ENCODE assay signal across 8 cellular contexts in genomic region chr9:124011460-124012301, GRCh38. TPM values are rescaled to one million over a fixed set of nuclear protein-coding genes. Genes with fewer than 3 reads are reported as not detected.
DNase-seq lines count a peak whose midpoint lies in the region; ATAC-seq, FAIRE-seq and TF ChIP-seq lines count a peak whose summit lies in the region.

A gene with protein sequence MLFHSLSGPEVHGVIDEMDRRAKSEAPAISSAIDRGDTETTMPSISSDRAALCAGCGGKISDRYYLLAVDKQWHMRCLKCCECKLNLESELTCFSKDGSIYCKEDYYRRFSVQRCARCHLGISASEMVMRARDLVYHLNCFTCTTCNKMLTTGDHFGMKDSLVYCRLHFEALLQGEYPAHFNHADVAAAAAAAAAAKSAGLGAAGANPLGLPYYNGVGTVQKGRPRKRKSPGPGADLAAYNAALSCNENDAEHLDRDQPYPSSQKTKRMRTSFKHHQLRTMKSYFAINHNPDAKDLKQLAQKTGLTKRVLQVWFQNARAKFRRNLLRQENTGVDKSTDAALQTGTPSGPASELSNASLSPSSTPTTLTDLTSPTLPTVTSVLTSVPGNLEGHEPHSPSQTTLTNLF (plus strand): TSS chr9:124011768. CDS start chr9:124012349, 581 bp downstream.

- H3K4me3 ChIP-seq in bronchial epithelial cell (ENCODE audit: low read depth, low read length), result no peak within 1 kb of the TSS

- no peak for TF ChIP-seq CTCF in bronchial epithelial cell (IDR thresholded peaks at IDR 0.05; ENCODE audit: insufficient read depth, low read length, severe bottlenecking)

- H3K36me3 ChIP-seq in bronchial epithelial cell (ENCODE audit: control insufficient read depth, insufficient read depth, low read length), result no peaks in the 10 kb centered on the region

- ATAC-seq in HG03103 (IDR thresholded peaks at IDR 0.05; ENCODE audit: low read depth, unreplicated experiment), result peak; percentile 50
- no peak for ATAC-seq in HG02973 (IDR thresholded peaks at IDR 0.05; ENCODE audit: unreplicated experiment)

- peak within 1 kb of the TSS; percentile 62 for H3K27ac ChIP-seq in layer of hippocampus (ENCODE audit: low read depth, low read length)

- FAIRE-seq in bronchial epithelial cell (lab: Jason Lieb, UNC), result no peak

- peak; percentile 94 for DNase-seq in DMS79 (lab: John Stamatoyannopoulos, UW)
- peak; percentile 98 for DNase-seq in NCI-H748 (lab: John Stamatoyannopoulos, UW; ENCODE audit: unreplicated experiment)
- DNase-seq in bronchial epithelial cell (ENCODE audit: low read depth), result peak; percentile 21
- DNase-seq in stimulated activated CD8-positive, alpha-beta memory T cell treated with anti-CD3 and anti-CD28 coated beads, Interleukin-15, amount 100 ng/mL, for 48 hours (ENCODE audit: low read depth in 2 of 2), result peak; percentile 36 to 37
- DNase-seq in NCI-H187 treated with DMSO at 0.1 percent for 48 hours (lab: John Stamatoyannopoulos, UW), result no peak

- H3K27me3 ChIP-seq in bronchial epithelial cell (ENCODE audit: control insufficient read depth, insufficient read depth, low read length) (peaks cover 81% of the 10 kb centered on the region), layer of hippocampus (ENCODE audit: control insufficient read depth, insufficient read depth, low read length) (peaks cover 70% of the 10 kb centered on the region)

RNA-seq across cellular contexts. Expression of the gene that starts here (rescaled TPM):
- not detected in 2 replicates for total RNA-seq in bronchial epithelial cell

Comparison
In these comparisons a context has a peak if more than half of its experiments do, and no peak if none do; other contexts are left out.
1. Peak in DNase-seq in bronchial epithelial cell; RNA of the gene not detected or under 1 TPM.